9 cellular contexts compared by ENCODE assay signal in genomic region chr5:131747180-131748105, GRCh38. TPM values are rescaled to one million over a fixed set of nuclear protein-coding genes. Genes with fewer than 3 reads are reported as not detected.
DNase-seq lines count a peak whose midpoint lies in the region; ATAC-seq and TF ChIP-seq lines count a peak whose summit lies in the region.
"Had no signal": no experiment of that assay in that cellular context is flagged by ENCODE, and none has a peak within 500 bp of the region (broad histone marks: within the 10 kb centered on the region; RNA-seq: fewer than 3 reads in every experiment).

No MANE protein-coding gene starts in this region.

- H3K9me3 ChIP-seq in right atrium auricular region (no peaks in the 10 kb centered on the region), upper lobe of left lung (no peaks in the 10 kb centered on the region), ascending aorta (no peaks in the 10 kb centered on the region)

- H3K4me1 Mint-ChIP-seq in activated naive CD8-positive, alpha-beta T cell (ENCODE audit: low read depth): peaks cover 46% of the 10 kb centered on the region

- no peak for DNase-seq in left ventricle myocardium superior
- no peak for DNase-seq in right atrium auricular region (ENCODE audit: low spot score)
- no peak for DNase-seq in upper lobe of left lung
- no peak for DNase-seq in ascending aorta (ENCODE audit: low spot score in 2 of 2)
- no peak for DNase-seq in DMS153 treated with DMSO at 0.1 percent for 48 hours (lab: John Stamatoyannopoulos, UW; ENCODE audit: unreplicated experiment)
- DNase-seq in activated CD4-positive, alpha-beta T cell treated with anti-CD3 and anti-CD28 coated beads for 48 hours: no peak

- TF ChIP-seq EP300 in upper lobe of left lung (IDR thresholded peaks at IDR 0.05): no peak

- no peaks in the 10 kb centered on the region for H3K27me3 ChIP-seq in right atrium auricular region
- no peaks in the 10 kb centered on the region for H3K27me3 ChIP-seq in upper lobe of left lung
- H3K27me3 ChIP-seq in ascending aorta: no peaks in the 10 kb centered on the region

- 74 to 76% methylated on average over 6 of the region's 6 CpGs for WGBS in upper lobe of left lung, 2 donors

- H3K36me3 ChIP-seq in right atrium auricular region (peaks cover 10% of the 10 kb centered on the region), upper lobe of left lung (peaks cover 0 to 13% (median 2%) of the 10 kb centered on the region in 4 donors), ascending aorta (peaks cover 7 to 17% of the 10 kb centered on the region in 2 donors)

- no peaks in the 10 kb centered on the region for H3K9me3 Mint-ChIP-seq in activated naive CD8-positive, alpha-beta T cell (ENCODE audit: low read depth)
- H3K9me3 Mint-ChIP-seq: neural crest cell had no signal

- ATAC-seq in left ventricle myocardium superior (peak; percentile 27), HG03469 (IDR thresholded peaks at IDR 0.05; ENCODE audit: unreplicated experiment) (peak; percentile 47), upper lobe of left lung (ENCODE audit: low FRiP score in 2 of 2) (peak in 1 of 2 donors; percentile 50)

- no peak overlapping the region for H3K4me3 ChIP-seq in right atrium auricular region
- H3K4me3 ChIP-seq in upper lobe of left lung: no peak overlapping the region
- H3K4me3 ChIP-seq in ascending aorta: no peak overlapping the region

- H3K4me1 ChIP-seq in right atrium auricular region (no peaks in the 10 kb centered on the region), upper lobe of left lung (peaks cover 0 to 12% (median 9%) of the 10 kb centered on the region in 4 donors), ascending aorta (no peaks in the 10 kb centered on the region)

- peaks cover 13% of the 10 kb centered on the region for H3K36me3 Mint-ChIP-seq in activated naive CD8-positive, alpha-beta T cell

- intact Hi-C loops in left ventricle myocardium superior (cut with micrococcal nuclease): no loop called here
- intact Hi-C loops in ascending aorta (cut with DNase I): no loop called here

- no peak for TF ChIP-seq POLR2A in upper lobe of left lung (IDR thresholded peaks at IDR 0.05)

- no peaks in the 10 kb centered on the region for H3K27me3 Mint-ChIP-seq in activated naive CD8-positive, alpha-beta T cell

- peak overlapping the region; percentile 88 for H3K27ac Mint-ChIP-seq in activated naive CD8-positive, alpha-beta T cell

- TF ChIP-seq CTCF in right atrium auricular region (IDR thresholded peaks at IDR 0.05) (no peak), upper lobe of left lung (IDR thresholded peaks at IDR 0.05) (peak in 1 of 6 experiments; percentile 12), ascending aorta (IDR thresholded peaks at IDR 0.05) (no peak)

- H3K27ac ChIP-seq in right atrium auricular region (no peak overlapping the region), upper lobe of left lung (peak overlapping the region in 3 of 4 donors; percentile 8 to 61 (median 16)), ascending aorta (no peak overlapping the region)

- H3K4me3 Mint-ChIP-seq in activated naive CD8-positive, alpha-beta T cell: peak overlapping the region; percentile 65
- H3K4me3 Mint-ChIP-seq: neural crest cell had no signal

RNA-seq across cellular contexts. Expression of gene FNIP1, which starts 49.4 kb away (rescaled TPM):
- 33.8 TPM for total RNA-seq in left ventricle myocardium superior
- 10 to 100 TPM; 30.6 to 38.3 TPM for total RNA-seq in right atrium auricular region
- total RNA-seq in upper lobe of left lung: 10 to 100 TPM; 34.4 to 58.7 (median 42.3) TPM
- total RNA-seq in ascending aorta: 20.5 TPM

Comparison
In these comparisons a context has a peak if more than half of its experiments do, and no peak if none do; other contexts are left out.
1. H3K27ac ChIP-seq: peak in upper lobe of left lung (3 of 4); none in right atrium auricular region (0 of 2) and ascending aorta (0 of 2).